8 cellular contexts compared by ENCODE assay signal in genomic region chr1:29379438-29380073, GRCh38.
DNase-seq lines count a peak whose midpoint lies in the region; ATAC-seq, FAIRE-seq and TF ChIP-seq lines count a peak whose summit lies in the region.

No MANE protein-coding gene starts in this region.

- DNase-seq in BE2C (peak; percentile 54), GM19239 (ENCODE audit: insufficient read length, low spot score) (no peak), OCI-M1 (lab: John Stamatoyannopoulos, UW) (peak; percentile 72), germinal center (ENCODE audit: low spot score) (peak; percentile 16), amygdala (lab: John Stamatoyannopoulos, UW) (no peak)

- peak; percentile 8 for FAIRE-seq in GM19239 (lab: Jason Lieb, UNC)

- no peak overlapping the region for H3K4me3 ChIP-seq in BE2C (ENCODE audit: low read depth, low read length)

- peak; percentile 91 for TF ChIP-seq CTCF in BE2C (IDR thresholded peaks at IDR 0.05; ENCODE audit: low read depth, low read length)

- H3K36me3 ChIP-seq in BE2C = no peaks in the 10 kb centered on the region

- no peak for ATAC-seq in HG02642 (IDR thresholded peaks at IDR 0.05; ENCODE audit: poor library complexity, unreplicated experiment)
- no peak for ATAC-seq in HG03432 (IDR thresholded peaks at IDR 0.05; ENCODE audit: unreplicated experiment)
- ATAC-seq in GM18858 (IDR thresholded peaks at IDR 0.05; ENCODE audit: unreplicated experiment) = no peak

- H3K9me3 ChIP-seq in BE2C = no peaks in the 10 kb centered on the region; the same call in 1 of the 2 replicates

- peaks cover 5% of the 10 kb centered on the region for H3K4me1 ChIP-seq in BE2C

- no peaks in the 10 kb centered on the region for H3K27me3 ChIP-seq in BE2C

Comparison
In these comparisons a context has a peak if more than half of its experiments do, and no peak if none do; other contexts are left out.
1. DNase-seq: peak in BE2C (single experiment), OCI-M1 (single experiment) and germinal center (single experiment); none in GM19239 (single experiment) and amygdala (0 of 56).